8 cellular contexts compared by ENCODE assay signal in the genomic region with DNA sequence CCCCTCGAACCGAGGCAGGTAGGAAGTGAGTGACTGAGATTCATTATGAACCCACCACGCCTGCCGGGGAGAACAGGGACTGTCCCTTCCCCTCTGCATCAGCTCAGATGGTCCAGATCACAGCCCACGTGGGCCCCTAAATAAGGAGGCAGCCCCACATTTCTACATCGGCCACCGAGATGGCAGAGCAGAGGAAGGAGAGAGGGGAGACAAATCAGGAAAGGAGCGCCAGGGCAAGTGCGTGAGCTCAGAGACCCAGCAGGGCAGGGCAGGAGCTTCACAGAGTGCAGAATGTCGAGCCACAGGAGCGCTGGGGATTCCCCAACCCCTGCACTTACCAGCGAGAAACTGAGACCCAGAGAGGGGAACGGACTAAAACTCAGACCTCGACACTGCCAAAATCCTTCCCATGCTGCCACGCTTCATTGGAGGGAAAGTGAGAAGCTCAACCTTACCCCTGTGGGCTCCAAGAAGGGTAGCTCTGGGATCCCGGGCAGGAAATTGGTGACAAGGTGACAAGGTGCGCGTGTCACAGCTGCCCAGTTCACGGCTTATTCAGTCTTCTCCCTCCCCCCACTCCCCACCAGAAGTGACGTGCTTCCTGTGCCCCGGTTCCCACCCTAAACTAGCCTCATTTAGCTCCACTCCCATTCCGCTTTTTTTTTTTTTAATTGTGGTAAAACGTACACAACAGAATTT. TPM values are rescaled to one million over a fixed set of nuclear protein-coding genes. Genes with fewer than 3 reads are reported as not detected.
DNase-seq lines count a peak whose midpoint lies in the region; ATAC-seq and TF ChIP-seq lines count a peak whose summit lies in the region.

A gene (minus strand): TSS at position 566 of the 699 bp plus-strand sequence. CDS start 13,942 bp downstream, outside the sequence.

- peak; percentile 66 for ATAC-seq in GM18909 (IDR thresholded peaks at IDR 0.05; ENCODE audit: poor library complexity, unreplicated experiment)
- ATAC-seq in HG03066 (IDR thresholded peaks at IDR 0.05; ENCODE audit: low read depth, unreplicated experiment) = peak; percentile 57
- ATAC-seq in right lobe of liver = peak; percentile 83 to 84 (median 84)

- H3K27me3 ChIP-seq in adipocyte (replicated peaks; ENCODE audit: control insufficient read depth, insufficient read depth, low read length) = no peaks in the 10 kb centered on the region
- H3K27me3 ChIP-seq in right lobe of liver = no peaks in the 10 kb centered on the region

- H3K4me3 ChIP-seq in adipocyte (ENCODE audit: low read length) (no peak within 1 kb of the TSS), right lobe of liver (peak within 1 kb of the TSS; percentile 31 to 46 (median 39))

- intact Hi-C loops in T-helper 1 cell treated with Interleukin-12 subunit alpha and Interleukin-12 subunit beta and Interleukin-4 antibody, amounts not matched to agents 30 ng/mL and 1 ng/mL, for 36 hours (cut with micrococcal nuclease) = loop anchor here (1.0 to 5.0 kb wide), 6 partner anchors 22 to 247 kb away; a partner anchor contains a TSS
- intact Hi-C loops in right lobe of liver (cut with DNase I) = no loop called here

- WGBS in right lobe of liver (ENCODE audit: insufficient coverage, low coverage, low lambda C conversion rate, missing lambda C conversion rate) = 7% methylated on average over 16 of the region's 23 CpGs

- DNase-seq in adipocyte (ENCODE audit: low read depth) = no peak
- peak; percentile 67 to 74 (median 71) for DNase-seq in right lobe of liver
- DNase-seq in stimulated activated CD8-positive, alpha-beta memory T cell treated with anti-CD3 and anti-CD28 coated beads, Interleukin-15, amount 100 ng/mL, for 24 hours (ENCODE audit: low read depth) = peak; percentile 48
- no peak for DNase-seq in cerebellar cortex (ENCODE audit: low spot score)
- no peak for DNase-seq in T1000 (lab: John Stamatoyannopoulos, UW)

- peak within 1 kb of the TSS; percentile 56 to 75 (median 74) for H3K27ac ChIP-seq in right lobe of liver

- H3K4me1 ChIP-seq in adipocyte (ENCODE audit: control insufficient read depth, insufficient read depth, low read length) = peaks cover 3% of the 10 kb centered on the region
- no peaks in the 10 kb centered on the region for H3K4me1 ChIP-seq in right lobe of liver

- peak within 1 kb of the TSS; percentile 12 for H3K9ac ChIP-seq in adipocyte (ENCODE audit: low read length)

- peak; percentile 35 for TF ChIP-seq POLR2A in right lobe of liver (IDR thresholded peaks at IDR 0.05)

- H3K9me3 ChIP-seq in adipocyte (ENCODE audit: control insufficient read depth, low read length) = no peaks in the 10 kb centered on the region
- no peaks in the 10 kb centered on the region for H3K9me3 ChIP-seq in right lobe of liver

- TF ChIP-seq CTCF in right lobe of liver (IDR thresholded peaks at IDR 0.05) = no peak

- H3K36me3 ChIP-seq in adipocyte (ENCODE audit: control insufficient read depth, insufficient read depth, low read length, severe bottlenecking) = no peaks in the 10 kb centered on the region
- H3K36me3 ChIP-seq in right lobe of liver = no peaks in the 10 kb centered on the region

RNA-seq across cellular contexts. Expression of the gene that starts here (rescaled TPM):
- total RNA-seq in T-helper 1 cell treated with Interleukin-12 subunit alpha and Interleukin-12 subunit beta and Interleukin-4 antibody, amounts not matched to agents 30 ng/mL and 1 ng/mL, for 36 hours = 69.1 and 70.0 TPM in 2 replicates
- total RNA-seq in right lobe of liver = 10 to 100 TPM in 3 of 6 experiments, 1 to 10 TPM in 3; 5.5 to 16.1 (median 8.6) TPM

Comparison
In these comparisons a context has a peak if more than half of its experiments do, and no peak if none do; other contexts are left out.
1. DNase-seq: peak in right lobe of liver (3 of 3) and stimulated activated CD8-positive, alpha-beta memory T cell treated with anti-CD3 and anti-CD28 coated beads, Interleukin-15, amount 100 ng/mL, for 24 hours (single experiment); none in adipocyte (single experiment), cerebellar cortex (single experiment) and T1000 (single experiment).
2. Peak in every context shown above with its lines, with median percentiles within 50 percentile points of each other: ATAC-seq.